ENCODE assay signal across 9 cellular contexts in genomic region chr19:45643024-45643926, GRCh38. TPM values are rescaled to one million over a fixed set of nuclear protein-coding genes. Genes with fewer than 3 reads are reported as not detected.
A peak's percentile ranks its signal among the peaks of the same experiment; 100 is the strongest.
DNase-seq lines count a peak whose midpoint lies in the region; ATAC-seq and TF ChIP-seq lines count a peak whose summit lies in the region.
"Had no signal": no experiment of that assay in that cellular context is flagged by ENCODE, and none has a peak within 500 bp of the region (broad histone marks: within the 10 kb centered on the region; RNA-seq: fewer than 3 reads in every experiment).

No MANE protein-coding gene starts in this region.

- H3K27me3 ChIP-seq in CD4-positive, CD25-positive, alpha-beta regulatory T cell (ENCODE audit: control insufficient read depth, insufficient read depth, low read length): no peaks in the 10 kb centered on the region
- H3K27me3 ChIP-seq in GM23338 (ENCODE audit: insufficient read depth): peaks cover 18% of the 10 kb centered on the region

- peaks cover 3% of the 10 kb centered on the region for H3K36me3 Mint-ChIP-seq in CD4-positive, CD25-positive, alpha-beta regulatory T cell
- H3K36me3 Mint-ChIP-seq in GM23338 (ENCODE audit: low read depth) (peaks cover 3% of the 10 kb centered on the region; the same call in 1 of the 3 replicates), T-helper 17 cell (ENCODE audit: low read depth) (no peaks in the 10 kb centered on the region)

- peaks cover 60% of the 10 kb centered on the region for H3K4me1 ChIP-seq in CD4-positive, CD25-positive, alpha-beta regulatory T cell (ENCODE audit: control insufficient read depth, insufficient read depth, low read length, poor library complexity, severe bottlenecking)
- peaks cover 38% of the 10 kb centered on the region for H3K4me1 ChIP-seq in GM23338 (ENCODE audit: insufficient read depth)

- no peaks in the 10 kb centered on the region for H3K9me3 ChIP-seq in CD4-positive, CD25-positive, alpha-beta regulatory T cell (ENCODE audit: control insufficient read depth in 2 of 2, low read length in 2 of 2)
- no peaks in the 10 kb centered on the region for H3K9me3 ChIP-seq in T-helper 17 cell (ENCODE audit: control insufficient read depth, low read length, poor library complexity, severe bottlenecking)

- peak; percentile 97 to 100 for TF ChIP-seq CTCF in GM23338 (conservative IDR thresholded peaks at IDR 0.05; ENCODE audit: low read depth in 2 of 2)

- peaks cover 39% of the 10 kb centered on the region for H3F3A ChIP-seq in GM23338 (replicated peaks; ENCODE audit: low read depth)

- H3K9me2 ChIP-seq in GM23338 (ENCODE audit: insufficient read depth): no peaks in the 10 kb centered on the region

- peak overlapping the region; percentile 93 for H3K4me2 ChIP-seq in GM23338

- peak overlapping the region; percentile 87 to 92 (median 90) for H3K27ac Mint-ChIP-seq in CD4-positive, CD25-positive, alpha-beta regulatory T cell
- H3K27ac Mint-ChIP-seq in GM23338: no peak overlapping the region
- H3K27ac Mint-ChIP-seq in T-helper 17 cell: peak overlapping the region; percentile 93

- peak; percentile 73 to 90 (median 89) for DNase-seq in CD4-positive, CD25-positive, alpha-beta regulatory T cell
- DNase-seq in GM23338 (ENCODE audit: low spot score) (peak; percentile 92), NCI-H1694 treated with DMSO at 0.1 percent for 48 hours (lab: John Stamatoyannopoulos, UW) (peak; percentile 84), T-helper 17 cell (peak; percentile 73 to 92 (median 75)), amniotic epithelial cell (ENCODE audit: low read depth) (peak; percentile 67), left ventricle myocardium superior (peak; percentile 93), renal cortical epithelial cell (ENCODE audit: low read depth) (peak; percentile 44)

- peak; percentile 33 to 41 for ATAC-seq in CD4-positive, CD25-positive, alpha-beta regulatory T cell (ENCODE audit: low read depth in 2 of 2)
- ATAC-seq in GM23338 (peak; percentile 45), T-helper 17 cell (peak; percentile 32), left ventricle myocardium superior (peak; percentile 57), GM18498 (IDR thresholded peaks at IDR 0.05; ENCODE audit: unreplicated experiment) (no peak)

- H3K27ac ChIP-seq in CD4-positive, CD25-positive, alpha-beta regulatory T cell (ENCODE audit: insufficient read depth, low read length, poor library complexity, severe bottlenecking): peak overlapping the region; percentile 94
- H3K27ac ChIP-seq in GM23338 (ENCODE audit: low read depth): no peak overlapping the region

- no peaks in the 10 kb centered on the region for H3K9me3 Mint-ChIP-seq in CD4-positive, CD25-positive, alpha-beta regulatory T cell
- peaks cover 19% of the 10 kb centered on the region; the same call in 2 of the 3 replicates for H3K9me3 Mint-ChIP-seq in GM23338

- H3K36me3 ChIP-seq in CD4-positive, CD25-positive, alpha-beta regulatory T cell (ENCODE audit: control insufficient read depth, insufficient read depth, low read length): no peaks in the 10 kb centered on the region
- H3K36me3 ChIP-seq in GM23338 (ENCODE audit: insufficient read depth): no peaks in the 10 kb centered on the region

- intact Hi-C loops in left ventricle myocardium superior (cut with micrococcal nuclease): loop anchor here (5.0 kb wide), 1 partner anchor 121 kb away; no protein-coding TSS in a partner anchor

- peaks cover 8% of the 10 kb centered on the region for H3K27me3 Mint-ChIP-seq in CD4-positive, CD25-positive, alpha-beta regulatory T cell
- H3K27me3 Mint-ChIP-seq in GM23338 (ENCODE audit: insufficient read depth, low read depth, poor library complexity): peaks cover 34% of the 10 kb centered on the region
- H3K27me3 Mint-ChIP-seq in T-helper 17 cell: no peaks in the 10 kb centered on the region

- H3K79me2 ChIP-seq in GM23338 (replicated peaks; ENCODE audit: insufficient read depth): no peaks in the 10 kb centered on the region

- no peaks in the 10 kb centered on the region for H4K20me1 ChIP-seq in GM23338 (replicated peaks; ENCODE audit: insufficient read depth)

- peaks cover 13 to 62% (median 39%) of the 10 kb centered on the region in 4 donors for H3K4me1 Mint-ChIP-seq in CD4-positive, CD25-positive, alpha-beta regulatory T cell
- H3K4me1 Mint-ChIP-seq in GM23338 (peaks cover 43% of the 10 kb centered on the region), T-helper 17 cell (peaks cover 38% of the 10 kb centered on the region)

- peak overlapping the region; percentile 100 for H2AFZ ChIP-seq in GM23338

- H3K4me3 Mint-ChIP-seq in CD4-positive, CD25-positive, alpha-beta regulatory T cell: peak overlapping the region; percentile 77 to 94 (median 85)
- peak overlapping the region; percentile 90 for H3K4me3 Mint-ChIP-seq in GM23338
- peak overlapping the region; percentile 94 for H3K4me3 Mint-ChIP-seq in T-helper 17 cell

- peak overlapping the region; percentile 61 for H3K4me3 ChIP-seq in CD4-positive, CD25-positive, alpha-beta regulatory T cell (ENCODE audit: low read depth, low read length)
- H3K4me3 ChIP-seq in GM23338: peak overlapping the region; percentile 90

TF ChIP-seq in GM23338, 12 proteins besides CTCF, POLR2A, EP300 and RAD21:
- TF ChIP-seq POLR2AphosphoS5 (IDR thresholded peaks at IDR 0.05; ENCODE audit: low read depth) (peak; percentile 71), CREB1 (CRISPR knock-in tag; IDR thresholded peaks at IDR 0.05; ENCODE audit: low read depth) (0 out of 2 replicates have a peak, but pooled peaks have one; percentile 25), STAT1 (IDR thresholded peaks at IDR 0.05; ENCODE audit: unreplicated experiment) (no peak), JUNB (IDR thresholded peaks at IDR 0.05; ENCODE audit: unreplicated experiment) (no peak)

RNA-seq across cellular contexts. Expression of gene EML2, which starts 4.1 kb away (rescaled TPM):
- 90.0 TPM for total RNA-seq in CD4-positive, CD25-positive, alpha-beta regulatory T cell
- polyA plus RNA-seq in CD4-positive, CD25-positive, alpha-beta regulatory T cell: 10 to 100 TPM; 15.1 to 23.8 (median 18.3) TPM
- total RNA-seq in GM23338 (2014; rRNA removed; shearing (Covaris generic)): 28.9 and 33.9 TPM in 2 replicates
- 7.1 and 8.0 TPM in 2 replicates for polyA plus RNA-seq in GM23338 (2016; fragmentation: Nextera tagmentation; extraction: Ambion mirVana)
- 10 to 100 TPM; 58.1 to 61.2 TPM for total RNA-seq in T-helper 17 cell
- total RNA-seq in left ventricle myocardium superior: 33.4 TPM
- 47.4 and 61.3 TPM in 2 replicates for total RNA-seq in renal cortical epithelial cell

RNA-seq across cellular contexts. Expression of gene GIPR, which starts 24.7 kb away (rescaled TPM):
- total RNA-seq in CD4-positive, CD25-positive, alpha-beta regulatory T cell: 9.3 TPM
- polyA plus RNA-seq in CD4-positive, CD25-positive, alpha-beta regulatory T cell: under 1 TPM in 3 of 4 donors, not detected in 1; 0.15 to 0.19 (median 0.17) TPM
- 0.19 and 0.42 TPM in 2 replicates for total RNA-seq in GM23338 (2014; rRNA removed; shearing (Covaris generic))
- polyA plus RNA-seq in GM23338 (2016; fragmentation: Nextera tagmentation; extraction: Ambion mirVana): 1.2 and 1.4 TPM in 2 replicates
- total RNA-seq in T-helper 17 cell (1 to 10 TPM; 2.3 to 4.6 TPM), left ventricle myocardium superior (4.1 TPM), renal cortical epithelial cell (0.50 and 1.0 TPM in 2 replicates)

RNA-seq across cellular contexts. Expression of gene GPR4, which starts 41.3 kb away (rescaled TPM):
- total RNA-seq in CD4-positive, CD25-positive, alpha-beta regulatory T cell: not detected
- polyA plus RNA-seq in CD4-positive, CD25-positive, alpha-beta regulatory T cell: not detected
- total RNA-seq in GM23338 (2014; rRNA removed; shearing (Covaris generic)): 0.14 and 0.35 TPM in 2 replicates
- polyA plus RNA-seq in GM23338 (2016; fragmentation: Nextera tagmentation; extraction: Ambion mirVana): 0.06 and 0.59 TPM in 2 replicates
- total RNA-seq in T-helper 17 cell (not detected), left ventricle myocardium superior (4.8 TPM), renal cortical epithelial cell (under 0.01 TPM in 1 of 2 replicates, not detected in the other)
- total RNA-seq: T-helper 2 cell treated with Interferon-gamma antibody and Interleukin-4, amounts not matched to agents 100 ng/mL and 5 ng/mL, for 36 hours had no signal

RNA-seq across cellular contexts. Expression of gene SNRPD2, which starts 48.5 kb away (rescaled TPM):
- total RNA-seq in CD4-positive, CD25-positive, alpha-beta regulatory T cell: 271 TPM
- 1,000 to 10,000 TPM; 1,054 to 1,255 (median 1,105) TPM for polyA plus RNA-seq in CD4-positive, CD25-positive, alpha-beta regulatory T cell
- 169 and 226 TPM in 2 replicates for total RNA-seq in GM23338 (2014; rRNA removed; shearing (Covaris generic))
- polyA plus RNA-seq in GM23338 (2016; fragmentation: Nextera tagmentation; extraction: Ambion mirVana): 1,375 and 1,400 TPM in 2 replicates
- total RNA-seq in T-helper 17 cell (100 to 1,000 TPM; 333 to 339 TPM), left ventricle myocardium superior (233 TPM), renal cortical epithelial cell (120 and 333 TPM in 2 replicates)

RNA-seq across cellular contexts. Expression of gene QPCTL, which starts 49.2 kb away (rescaled TPM):
- total RNA-seq in CD4-positive, CD25-positive, alpha-beta regulatory T cell: 10.0 TPM
- polyA plus RNA-seq in CD4-positive, CD25-positive, alpha-beta regulatory T cell: 1 to 10 TPM in 1 of 4 donors, under 1 TPM in 3; 0.37 to 1.1 (median 0.52) TPM
- 23.0 and 26.2 TPM in 2 replicates for total RNA-seq in GM23338 (2014; rRNA removed; shearing (Covaris generic))
- 8.6 and 10.6 TPM in 2 replicates for polyA plus RNA-seq in GM23338 (2016; fragmentation: Nextera tagmentation; extraction: Ambion mirVana)
- 10 to 100 TPM in 1 of 2 donors, 1 to 10 TPM in 1; 7.1 to 13.2 TPM for total RNA-seq in T-helper 17 cell
- 1.2 TPM for total RNA-seq in left ventricle myocardium superior
- 10.9 and 24.1 TPM in 2 replicates for total RNA-seq in renal cortical epithelial cell
